In genomic region chr15:78906310-78906608, GRCh38 we compare ENCODE assay signal across 10 cellular contexts.
DNase-seq lines count a peak whose midpoint lies in the region; TF ChIP-seq lines count a peak whose summit lies in the region.
"Had no signal": no experiment of that assay in that cellular context is flagged by ENCODE, and none has a peak within 500 bp of the region (broad histone marks: within the 10 kb centered on the region; RNA-seq: fewer than 3 reads in every experiment).

No MANE protein-coding gene starts in this region.

- no peaks in the 10 kb centered on the region for H3K4me1 ChIP-seq in HEK293 (ENCODE audit: control insufficient read depth, insufficient read depth, low read length)

- no peaks in the 10 kb centered on the region for H3K9me3 ChIP-seq in HEK293 (ENCODE audit: control insufficient read depth, insufficient read depth, low read depth, low read length)

- DNase-seq in T1000 (lab: John Stamatoyannopoulos, UW) (peak; percentile 33), glomerular visceral epithelial cell (ENCODE audit: extremely low spot score) (peak; percentile 88), stromal cell of bone marrow (ENCODE audit: low read depth) (peak; percentile 37), GM10266 (ENCODE audit: extremely low spot score) (no peak), COLO829 (ENCODE audit: low spot score) (no peak), OCI-M1 (lab: John Stamatoyannopoulos, UW) (no peak)
- DNase-seq: activated CD4-positive, alpha-beta T cell treated with anti-CD3 and anti-CD28 coated beads, Interleukin-2, amount 10 ng/mL, durations not matched to agents 7 days and 5 days; midbrain; stimulated activated CD4-positive, alpha-beta T cell treated with anti-CD3 and anti-CD28 coated beads, Interleukin-4, amount 100 ng/mL, for 24 hours had no signal

- H3K27ac ChIP-seq in HEK293 (ENCODE audit: extremely low read depth, low read depth, low read length) = no peak overlapping the region

- POLR2A ChIA-PET in HEK293 (lab: Yijun Ruan, JAX) = no interaction called here

- CTCF ChIA-PET in HEK293 (lab: Yijun Ruan, JAX) = interaction anchor here (0.6 to 9.6 kb wide), 13 partner anchors 9 to 289 kb away, joined by 3 to 157 read pairs (median 6); partner anchors contain the start of gene MORF4L1

- H3K36me3 ChIP-seq in HEK293 (ENCODE audit: control insufficient read depth in 2 of 2, insufficient read depth in 1 of 2, low read length in 2 of 2) = peaks cover 64 to 83% of the 10 kb centered on the region in 2 experiments

- H3K4me3 ChIP-seq in HEK293 (ENCODE audit: low read depth, low read length) = no peak overlapping the region

- TF ChIP-seq CTCF in HEK293 (tag by site-specific recombination; IDR thresholded peaks at IDR 0.05) (no peak), GM10266 (IDR thresholded peaks at IDR 0.05; ENCODE audit: control insufficient read depth, insufficient read depth, low read depth, missing control alignments) (no peak)

TF ChIP-seq in HEK293, 187 proteins besides CTCF, POLR2A, EP300 and RAD21:
- TF ChIP-seq ZNF112 (tag by site-specific recombination; IDR thresholded peaks at IDR 0.05) (no peak), ZNF660 (tag by site-specific recombination; IDR thresholded peaks at IDR 0.05) (0 out of 2 replicates have a peak, but pooled peaks have one; percentile 32), OSR2 (tag by site-specific recombination; IDR thresholded peaks at IDR 0.05) (peak; percentile 25; the same call in 1 of the 2 replicates), ZFP3 (tag by site-specific recombination; IDR thresholded peaks at IDR 0.05; ENCODE audit: low read depth) (no peak), PATZ1 (tag by site-specific recombination; IDR thresholded peaks at IDR 0.05) (0 out of 2 replicates have a peak, but pooled peaks have one; percentile 23)

Comparison
In these comparisons a context has a peak if more than half of its experiments do, and no peak if none do; other contexts are left out.
1. DNase-seq: peak in T1000 (single experiment), glomerular visceral epithelial cell (single experiment) and stromal cell of bone marrow (single experiment); none in GM10266 (single experiment), COLO829 (single experiment) and OCI-M1 (single experiment).